2 cellular contexts compared by ENCODE assay signal in the genomic region with DNA sequence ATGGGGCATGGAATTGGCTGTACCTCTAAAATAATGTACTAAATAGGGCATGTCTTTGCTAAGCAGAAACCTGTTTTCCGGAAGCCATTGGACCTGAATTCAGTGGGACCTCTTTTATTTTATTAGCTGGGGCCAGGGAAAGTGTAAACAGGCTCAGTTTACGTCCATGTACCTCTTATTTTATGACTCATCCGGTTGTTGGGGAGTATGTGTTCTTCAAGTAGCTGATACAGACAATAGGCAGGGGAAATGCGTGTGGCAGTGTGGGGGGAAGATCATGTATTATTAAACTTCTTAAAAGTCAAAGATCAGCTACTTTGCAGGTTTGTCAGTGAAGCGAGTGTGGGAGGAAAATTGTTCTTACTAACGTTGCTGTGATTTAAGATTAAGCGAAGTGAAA.
A peak's percentile ranks its signal among the peaks of the same experiment; 100 is the strongest.
TF ChIP-seq lines count a peak whose summit lies in the region.

No MANE protein-coding gene starts in this region.

TF ChIP-seq in SK-N-SH, 30 proteins besides CTCF, POLR2A, EP300 and RAD21:
- TF ChIP-seq, protein P1, sequence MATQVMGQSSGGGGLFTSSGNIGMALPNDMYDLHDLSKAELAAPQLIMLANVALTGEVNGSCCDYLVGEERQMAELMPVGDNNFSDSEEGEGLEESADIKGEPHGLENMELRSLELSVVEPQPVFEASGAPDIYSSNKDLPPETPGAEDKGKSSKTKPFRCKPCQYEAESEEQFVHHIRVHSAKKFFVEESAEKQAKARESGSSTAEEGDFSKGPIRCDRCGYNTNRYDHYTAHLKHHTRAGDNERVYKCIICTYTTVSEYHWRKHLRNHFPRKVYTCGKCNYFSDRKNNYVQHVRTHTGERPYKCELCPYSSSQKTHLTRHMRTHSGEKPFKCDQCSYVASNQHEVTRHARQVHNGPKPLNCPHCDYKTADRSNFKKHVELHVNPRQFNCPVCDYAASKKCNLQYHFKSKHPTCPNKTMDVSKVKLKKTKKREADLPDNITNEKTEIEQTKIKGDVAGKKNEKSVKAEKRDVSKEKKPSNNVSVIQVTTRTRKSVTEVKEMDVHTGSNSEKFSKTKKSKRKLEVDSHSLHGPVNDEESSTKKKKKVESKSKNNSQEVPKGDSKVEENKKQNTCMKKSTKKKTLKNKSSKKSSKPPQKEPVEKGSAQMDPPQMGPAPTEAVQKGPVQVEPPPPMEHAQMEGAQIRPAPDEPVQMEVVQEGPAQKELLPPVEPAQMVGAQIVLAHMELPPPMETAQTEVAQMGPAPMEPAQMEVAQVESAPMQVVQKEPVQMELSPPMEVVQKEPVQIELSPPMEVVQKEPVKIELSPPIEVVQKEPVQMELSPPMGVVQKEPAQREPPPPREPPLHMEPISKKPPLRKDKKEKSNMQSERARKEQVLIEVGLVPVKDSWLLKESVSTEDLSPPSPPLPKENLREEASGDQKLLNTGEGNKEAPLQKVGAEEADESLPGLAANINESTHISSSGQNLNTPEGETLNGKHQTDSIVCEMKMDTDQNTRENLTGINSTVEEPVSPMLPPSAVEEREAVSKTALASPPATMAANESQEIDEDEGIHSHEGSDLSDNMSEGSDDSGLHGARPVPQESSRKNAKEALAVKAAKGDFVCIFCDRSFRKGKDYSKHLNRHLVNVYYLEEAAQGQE (IDR thresholded peaks at IDR 0.05; ENCODE audit: low read depth, low read length) = no peak
- TF ChIP-seq RXRA (IDR thresholded peaks at IDR 0.05; ENCODE audit: borderline replicate concordance, low read depth) (no peak), RFX5 (IDR thresholded peaks at IDR 0.05; ENCODE audit: low read length) (no peak), POLR2AphosphoS5 (IDR thresholded peaks at IDR 0.05; ENCODE audit: low read depth, low read length) (no peak), FOXJ3 (CRISPR knock-in tag; IDR thresholded peaks at IDR 0.05) (no peak), NRF1 (IDR thresholded peaks at IDR 0.05; ENCODE audit: low read depth, low read length) (no peak), GABPA (IDR thresholded peaks at IDR 0.05; ENCODE audit: low read depth) (no peak), MXI1 (IDR thresholded peaks at IDR 0.05; ENCODE audit: low read depth, low read length) (no peak), FOXM1 (IDR thresholded peaks at IDR 0.05; ENCODE audit: low read depth) (no peak), FOSL2 (IDR thresholded peaks at IDR 0.05; ENCODE audit: borderline replicate concordance, low read depth) (peak; percentile 11; the same call in 1 of the 2 replicates), NFIC (IDR thresholded peaks at IDR 0.05; ENCODE audit: borderline replicate concordance) (no peak), JUND (IDR thresholded peaks at IDR 0.05) (0 out of 2 replicates have a peak, but pooled peaks have one; percentile 13), TCF12 (IDR thresholded peaks at IDR 0.05) (no peak), SMC3 (IDR thresholded peaks at IDR 0.05; ENCODE audit: low read depth, low read length) (no peak)
- TF ChIP-seq, protein P2, sequence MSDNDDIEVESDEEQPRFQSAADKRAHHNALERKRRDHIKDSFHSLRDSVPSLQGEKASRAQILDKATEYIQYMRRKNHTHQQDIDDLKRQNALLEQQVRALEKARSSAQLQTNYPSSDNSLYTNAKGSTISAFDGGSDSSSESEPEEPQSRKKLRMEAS (IDR thresholded peaks at IDR 0.05; ENCODE audit: low read depth) = no peak
- TF ChIP-seq, protein P3, sequence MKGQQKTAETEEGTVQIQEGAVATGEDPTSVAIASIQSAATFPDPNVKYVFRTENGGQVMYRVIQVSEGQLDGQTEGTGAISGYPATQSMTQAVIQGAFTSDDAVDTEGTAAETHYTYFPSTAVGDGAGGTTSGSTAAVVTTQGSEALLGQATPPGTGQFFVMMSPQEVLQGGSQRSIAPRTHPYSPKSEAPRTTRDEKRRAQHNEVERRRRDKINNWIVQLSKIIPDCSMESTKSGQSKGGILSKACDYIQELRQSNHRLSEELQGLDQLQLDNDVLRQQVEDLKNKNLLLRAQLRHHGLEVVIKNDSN (IDR thresholded peaks at IDR 0.05; ENCODE audit: borderline replicate concordance, low read depth) = no peak
- TF ChIP-seq, protein P4, sequence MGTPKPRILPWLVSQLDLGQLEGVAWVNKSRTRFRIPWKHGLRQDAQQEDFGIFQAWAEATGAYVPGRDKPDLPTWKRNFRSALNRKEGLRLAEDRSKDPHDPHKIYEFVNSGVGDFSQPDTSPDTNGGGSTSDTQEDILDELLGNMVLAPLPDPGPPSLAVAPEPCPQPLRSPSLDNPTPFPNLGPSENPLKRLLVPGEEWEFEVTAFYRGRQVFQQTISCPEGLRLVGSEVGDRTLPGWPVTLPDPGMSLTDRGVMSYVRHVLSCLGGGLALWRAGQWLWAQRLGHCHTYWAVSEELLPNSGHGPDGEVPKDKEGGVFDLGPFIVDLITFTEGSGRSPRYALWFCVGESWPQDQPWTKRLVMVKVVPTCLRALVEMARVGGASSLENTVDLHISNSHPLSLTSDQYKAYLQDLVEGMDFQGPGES (IDR thresholded peaks at IDR 0.05; ENCODE audit: low read depth, low read length) = no peak
TF ChIP-seq in SK-N-SH: peak in this region for 2.

TF ChIP-seq in SK-N-SH treated with all-trans-retinoic acid at 6 μM for 48 hours, 23 proteins besides CTCF, POLR2A, EP300 and RAD21 (continued from another document):
- no peak for TF ChIP-seq ZNF565 (CRISPR knock-in tag; conservative IDR thresholded peaks at IDR 0.05; ENCODE audit: low read depth)
- TF ChIP-seq CSDC2 (CRISPR knock-in tag; IDR thresholded peaks at IDR 0.05) = no peak
- TF ChIP-seq, protein P5, sequence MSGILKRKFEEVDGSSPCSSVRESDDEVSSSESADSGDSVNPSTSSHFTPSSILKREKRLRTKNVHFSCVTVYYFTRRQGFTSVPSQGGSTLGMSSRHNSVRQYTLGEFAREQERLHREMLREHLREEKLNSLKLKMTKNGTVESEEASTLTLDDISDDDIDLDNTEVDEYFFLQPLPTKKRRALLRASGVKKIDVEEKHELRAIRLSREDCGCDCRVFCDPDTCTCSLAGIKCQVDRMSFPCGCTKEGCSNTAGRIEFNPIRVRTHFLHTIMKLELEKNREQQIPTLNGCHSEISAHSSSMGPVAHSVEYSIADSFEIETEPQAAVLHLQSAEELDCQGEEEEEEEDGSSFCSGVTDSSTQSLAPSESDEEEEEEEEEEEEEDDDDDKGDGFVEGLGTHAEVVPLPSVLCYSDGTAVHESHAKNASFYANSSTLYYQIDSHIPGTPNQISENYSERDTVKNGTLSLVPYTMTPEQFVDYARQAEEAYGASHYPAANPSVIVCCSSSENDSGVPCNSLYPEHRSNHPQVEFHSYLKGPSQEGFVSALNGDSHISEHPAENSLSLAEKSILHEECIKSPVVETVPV (CRISPR knock-in tag; IDR thresholded peaks at IDR 0.05) = no peak
- TF ChIP-seq ZC3H10 (CRISPR knock-in tag; IDR thresholded peaks at IDR 0.05) = no peak
- no peak for TF ChIP-seq PPARA (CRISPR knock-in tag; IDR thresholded peaks at IDR 0.05; ENCODE audit: borderline replicate concordance)
- no peak for TF ChIP-seq ZNF70 (CRISPR knock-in tag; IDR thresholded peaks at IDR 0.05)
- no peak for TF ChIP-seq SNAI2 (CRISPR knock-in tag; IDR thresholded peaks at IDR 0.05)
- TF ChIP-seq, protein P6, sequence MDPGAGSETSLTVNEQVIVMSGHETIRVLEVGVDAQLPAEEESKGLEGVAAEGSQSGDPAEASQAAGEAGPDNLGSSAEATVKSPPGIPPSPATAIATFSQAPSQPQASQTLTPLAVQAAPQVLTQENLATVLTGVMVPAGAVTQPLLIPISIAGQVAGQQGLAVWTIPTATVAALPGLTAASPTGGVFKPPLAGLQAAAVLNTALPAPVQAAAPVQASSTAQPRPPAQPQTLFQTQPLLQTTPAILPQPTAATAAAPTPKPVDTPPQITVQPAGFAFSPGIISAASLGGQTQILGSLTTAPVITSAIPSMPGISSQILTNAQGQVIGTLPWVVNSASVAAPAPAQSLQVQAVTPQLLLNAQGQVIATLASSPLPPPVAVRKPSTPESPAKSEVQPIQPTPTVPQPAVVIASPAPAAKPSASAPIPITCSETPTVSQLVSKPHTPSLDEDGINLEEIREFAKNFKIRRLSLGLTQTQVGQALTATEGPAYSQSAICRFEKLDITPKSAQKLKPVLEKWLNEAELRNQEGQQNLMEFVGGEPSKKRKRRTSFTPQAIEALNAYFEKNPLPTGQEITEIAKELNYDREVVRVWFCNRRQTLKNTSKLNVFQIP (CRISPR knock-in tag; IDR thresholded peaks at IDR 0.05; ENCODE audit: borderline replicate concordance, low read depth) = no peak
- no peak for TF ChIP-seq ZNF8 (CRISPR knock-in tag; IDR thresholded peaks at IDR 0.05)
- TF ChIP-seq TCF4 (CRISPR knock-in tag; IDR thresholded peaks at IDR 0.05; ENCODE audit: borderline replicate concordance) = no peak
- TF ChIP-seq RARB (CRISPR knock-in tag; IDR thresholded peaks at IDR 0.05) = no peak
